1 cellular context compared by ENCODE assay signal in genomic region chr16:10308305-10309193, GRCh38.
TF ChIP-seq lines count a peak whose summit lies in the region.

No MANE protein-coding gene starts in this region.

TF ChIP-seq in HepG2, 621 proteins besides CTCF, POLR2A, EP300 and RAD21 (continued from another document and continues in another):
- TF ChIP-seq LRRFIP1 (CRISPR knock-in tag; conservative IDR thresholded peaks at IDR 0.05) (no peak), ZFY (CRISPR knock-in tag; IDR thresholded peaks at IDR 0.05) (peak; percentile 59), STAG1 (CRISPR knock-in tag; IDR thresholded peaks at IDR 0.05) (peak; percentile 5; the same call in 1 of the 2 replicates), EED (CRISPR knock-in tag; IDR thresholded peaks at IDR 0.05) (no peak), RXRB (CRISPR knock-in tag; IDR thresholded peaks at IDR 0.05; ENCODE audit: borderline replicate concordance) (peak; percentile 80), HNRNPL (IDR thresholded peaks at IDR 0.05; ENCODE audit: low read depth, low read length) (no peak), MNT (IDR thresholded peaks at IDR 0.05) (no peak), REL (CRISPR knock-in tag; conservative IDR thresholded peaks at IDR 0.05) (no peak), HNF4G (IDR thresholded peaks at IDR 0.05; ENCODE audit: borderline replicate concordance, low read depth, low read length) (no peak), HNF4G (CRISPR knock-in tag; IDR thresholded peaks at IDR 0.05; ENCODE audit: borderline replicate concordance, low read depth) (no peak), ZNF407 (CRISPR knock-in tag; IDR thresholded peaks at IDR 0.05; ENCODE audit: not compliant biosample characterization) (no peak), ZNF251 (CRISPR knock-in tag; IDR thresholded peaks at IDR 0.05) (peak; percentile 86; the same call in 1 of the 2 replicates), ZBTB7A (CRISPR knock-in tag; IDR thresholded peaks at IDR 0.05) (no peak), ZSCAN12 (CRISPR knock-in tag; IDR thresholded peaks at IDR 0.05) (no peak), CENPBD1 (CRISPR knock-in tag; IDR thresholded peaks at IDR 0.05; ENCODE audit: borderline replicate concordance, low read depth) (no peak), NR0B2 (CRISPR knock-in tag; IDR thresholded peaks at IDR 0.05) (no peak), THAP8 (CRISPR knock-in tag; IDR thresholded peaks at IDR 0.05; ENCODE audit: borderline replicate concordance) (no peak), ZNF383 (CRISPR knock-in tag; IDR thresholded peaks at IDR 0.05; ENCODE audit: borderline replicate concordance) (no peak), TSC22D2 (CRISPR knock-in tag; IDR thresholded peaks at IDR 0.05; ENCODE audit: borderline replicate concordance) (no peak), ZNF34 (CRISPR knock-in tag; IDR thresholded peaks at IDR 0.05; ENCODE audit: borderline replicate concordance) (peak; percentile 89; the same call in 1 of the 2 replicates), ZBTB25 (CRISPR knock-in tag; IDR thresholded peaks at IDR 0.05) (no peak), NFKB2 (CRISPR knock-in tag; IDR thresholded peaks at IDR 0.05; ENCODE audit: borderline replicate concordance) (no peak), PHB2 (IDR thresholded peaks at IDR 0.05; ENCODE audit: partially characterized antibody) (no peak), ZFP36 (IDR thresholded peaks at IDR 0.05; ENCODE audit: borderline replicate concordance, low read depth, low read length, partially characterized antibody) (no peak), THAP11 (CRISPR knock-in tag; IDR thresholded peaks at IDR 0.05) (peak; percentile 61), YEATS2 (CRISPR knock-in tag; IDR thresholded peaks at IDR 0.05; ENCODE audit: borderline replicate concordance) (no peak), ZNF563 (CRISPR knock-in tag; IDR thresholded peaks at IDR 0.05) (peak; percentile 38; the same call in 1 of the 2 replicates), NPAS2 (CRISPR knock-in tag; IDR thresholded peaks at IDR 0.05; ENCODE audit: borderline replicate concordance) (no peak), ZFP41 (CRISPR knock-in tag; IDR thresholded peaks at IDR 0.05; ENCODE audit: borderline replicate concordance) (no peak), ZNF777 (CRISPR knock-in tag; IDR thresholded peaks at IDR 0.05) (no peak), NR2F1 (CRISPR knock-in tag; IDR thresholded peaks at IDR 0.05) (0 out of 4 replicates have a peak, but pooled peaks of 1 of the 2 experiments have one; percentile 20), ZBTB37 (CRISPR knock-in tag; IDR thresholded peaks at IDR 0.05) (no peak), ZNF883 (CRISPR knock-in tag; IDR thresholded peaks at IDR 0.05; ENCODE audit: not compliant biosample characterization) (peak; percentile 41), SP1 (IDR thresholded peaks at IDR 0.05) (no peak), SP1 (CRISPR knock-in tag; IDR thresholded peaks at IDR 0.05) (no peak), ZNF784 (CRISPR knock-in tag; IDR thresholded peaks at IDR 0.05; ENCODE audit: borderline replicate concordance) (no peak), SIN3B (IDR thresholded peaks at IDR 0.05; ENCODE audit: low read length) (no peak), TFE3 (CRISPR knock-in tag; IDR thresholded peaks at IDR 0.05) (no peak), ZNF225 (CRISPR knock-in tag; IDR thresholded peaks at IDR 0.05) (no peak; the same call in 1 of the 2 replicates), TFAP4 (IDR thresholded peaks at IDR 0.05; ENCODE audit: borderline replicate concordance, low read depth) (no peak), PHF21A (CRISPR knock-in tag; IDR thresholded peaks at IDR 0.05) (0 out of 2 replicates have a peak, but pooled peaks have one; percentile 23)
